ENCODE assay signal across 8 cellular contexts in genomic region chr5:119438518-119438917, GRCh38. TPM values are rescaled to one million over a fixed set of nuclear protein-coding genes. Genes with fewer than 3 reads are reported as not detected.
DNase-seq lines count a peak whose midpoint lies in the region; FAIRE-seq and TF ChIP-seq lines count a peak whose summit lies in the region.
"Not testable (repeated sequence)": the region's sequence is repeated elsewhere in the genome, so short reads cannot be mapped to it uniquely, and the experiment has no call there.

No MANE protein-coding gene starts in this region.

- not testable (repeated sequence) for H2AFZ ChIP-seq in astrocyte (ENCODE audit: low read depth, low read length)

- H3K4me2 ChIP-seq in astrocyte (ENCODE audit: low read length), result not testable (repeated sequence)

- H3K4me3 ChIP-seq in GM06990 (replicated peaks; ENCODE audit: low read depth, low read length) (peak overlapping the region; percentile 57; the same call in 1 of the 2 replicates), neutrophil (ENCODE audit: low read depth in 1 of 2, low read length in 1 of 2) (peak overlapping the region in 1 of 2 experiments; percentile 30)
- not testable (repeated sequence) for H3K4me3 ChIP-seq in astrocyte (ENCODE audit: insufficient read depth, low read depth, low read length)

- not testable (repeated sequence) for H3K4me1 ChIP-seq in astrocyte (ENCODE audit: insufficient read depth, low read length)
- H3K4me1 ChIP-seq in neutrophil (ENCODE audit: control insufficient read depth in 1 of 2, insufficient read depth in 1 of 2, low read depth in 1 of 2, low read length in 1 of 2), result peaks cover 0 to 28% of the 10 kb centered on the region in 2 experiments

- H3K36me3 Mint-ChIP-seq in activated CD4-positive, alpha-beta T cell treated with anti-CD3 and anti-CD28 coated beads, Interleukin-2, amount 10 ng/mL, durations not matched to agents 24 days and 14 days (ENCODE audit: low read depth); astrocyte (ENCODE audit: low read depth, unreplicated experiment); immature natural killer cell: not testable (repeated sequence)

- H3K9me3 ChIP-seq in astrocyte (ENCODE audit: insufficient read depth, low read depth, low read length); neutrophil: not testable (repeated sequence)

- not testable (repeated sequence) for TF ChIP-seq CTCF in 22Rv1 (IDR thresholded peaks at IDR 0.05); GM06990 (IDR thresholded peaks at IDR 0.05; ENCODE audit: insufficient read depth, low read length, poor library complexity, severe bottlenecking); astrocyte (IDR thresholded peaks at IDR 0.05; ENCODE audit: insufficient read depth, low read depth, low read length); neutrophil (IDR thresholded peaks at IDR 0.05)

- H3K36me3 ChIP-seq in GM06990 (ENCODE audit: control insufficient read depth, insufficient read depth, low read length); astrocyte (ENCODE audit: insufficient read depth, low read length); neutrophil: not testable (repeated sequence)

- not testable (repeated sequence) for H3K27me3 ChIP-seq in GM06990 (replicated peaks; ENCODE audit: control insufficient read depth, insufficient read depth, low read length); astrocyte (ENCODE audit: insufficient read depth, low read length); neutrophil

- H3K4me1 Mint-ChIP-seq in activated CD4-positive, alpha-beta T cell treated with anti-CD3 and anti-CD28 coated beads, Interleukin-2, amount 10 ng/mL, durations not matched to agents 24 days and 14 days, result peaks cover 13% of the 10 kb centered on the region
- not testable (repeated sequence) for H3K4me1 Mint-ChIP-seq in astrocyte (ENCODE audit: low read depth, unreplicated experiment)
- peaks cover 2 to 15% of the 10 kb centered on the region in 2 donors for H3K4me1 Mint-ChIP-seq in immature natural killer cell

- DNase-seq in GM06990 (ENCODE audit: extremely low read depth, insufficient read length); activated CD4-positive, alpha-beta T cell treated with anti-CD3 and anti-CD28 coated beads, Interleukin-2, amount 10 ng/mL, durations not matched to agents 24 days and 14 days; immature natural killer cell: not testable (repeated sequence)
- peak; percentile 61 for DNase-seq in NCI-H226
- DNase-seq in SKM-1 treated with dmso at 0.1 percent for 144 hours (lab: John Stamatoyannopoulos, UW; ENCODE audit: unreplicated experiment), result peak; percentile 57
- peak; percentile 7 for DNase-seq in astrocyte (ENCODE audit: low read depth)

- H3K4me3 Mint-ChIP-seq in activated CD4-positive, alpha-beta T cell treated with anti-CD3 and anti-CD28 coated beads, Interleukin-2, amount 10 ng/mL, durations not matched to agents 24 days and 14 days, result peak overlapping the region; percentile 70
- not testable (repeated sequence) for H3K4me3 Mint-ChIP-seq in astrocyte (ENCODE audit: unreplicated experiment)
- H3K4me3 Mint-ChIP-seq in immature natural killer cell, result peak overlapping the region; percentile 81 to 85 (median 85)

- H3K27ac Mint-ChIP-seq in activated CD4-positive, alpha-beta T cell treated with anti-CD3 and anti-CD28 coated beads, Interleukin-2, amount 10 ng/mL, durations not matched to agents 24 days and 14 days; astrocyte (ENCODE audit: unreplicated experiment); immature natural killer cell: not testable (repeated sequence)

- peaks cover 12% of the 10 kb centered on the region for H3K9me3 Mint-ChIP-seq in activated CD4-positive, alpha-beta T cell treated with anti-CD3 and anti-CD28 coated beads, Interleukin-2, amount 10 ng/mL, durations not matched to agents 24 days and 14 days
- not testable (repeated sequence) for H3K9me3 Mint-ChIP-seq in astrocyte (ENCODE audit: unreplicated experiment); immature natural killer cell

- FAIRE-seq in astrocyte (lab: Jason Lieb, UNC), result not testable (repeated sequence)

- peaks cover 40% of the 10 kb centered on the region for H3K27me3 Mint-ChIP-seq in activated CD4-positive, alpha-beta T cell treated with anti-CD3 and anti-CD28 coated beads, Interleukin-2, amount 10 ng/mL, durations not matched to agents 24 days and 14 days
- not testable (repeated sequence) for H3K27me3 Mint-ChIP-seq in astrocyte (ENCODE audit: low read depth, unreplicated experiment)
- H3K27me3 Mint-ChIP-seq in immature natural killer cell (ENCODE audit: low read depth in 3 of 3), result peaks cover 7 to 14% (median 12%) of the 10 kb centered on the region in 3 donors

- not testable (repeated sequence) for H3K79me2 ChIP-seq in astrocyte (ENCODE audit: insufficient read depth, low read length)

- intact Hi-C loops in activated CD4-positive, alpha-beta T cell treated with anti-CD3 and anti-CD28 coated beads, Interleukin-2, amount 10 ng/mL, durations not matched to agents 24 days and 14 days (cut with micrococcal nuclease), result loop anchor here (2.0 kb wide), 1 partner anchor 14 kb away; the partner anchor contains the start of gene HSD17B4

- not testable (repeated sequence) for H3K9ac ChIP-seq in astrocyte (ENCODE audit: low read length)

- not testable (repeated sequence) for H4K20me1 ChIP-seq in astrocyte (ENCODE audit: insufficient read depth, low read length)

- H3K27ac ChIP-seq in 22Rv1, result peak overlapping the region; percentile 60
- not testable (repeated sequence) for H3K27ac ChIP-seq in astrocyte (ENCODE audit: low read depth, low read length)
- H3K27ac ChIP-seq in neutrophil, result peak overlapping the region; percentile 14

RNA-seq across cellular contexts. Expression of gene HSD17B4, which starts 13.8 kb away (rescaled TPM):
- 52.5 and 70.4 TPM in 2 replicates for total RNA-seq in activated CD4-positive, alpha-beta T cell treated with anti-CD3 and anti-CD28 coated beads, Interleukin-2, amount 10 ng/mL, durations not matched to agents 24 days and 14 days
- total RNA-seq in astrocyte, result 82.8 and 108 TPM in 2 replicates
- 100 to 1,000 TPM in 1 of 3 donors, 10 to 100 TPM in 2; 52.6 to 108 (median 57.1) TPM for polyA plus RNA-seq in immature natural killer cell
